ENCODE assay signal across 23 cellular contexts in genomic region chr10:100037758-100038315, GRCh38. TPM values are rescaled to one million over a fixed set of nuclear protein-coding genes. Genes with fewer than 3 reads are reported as not detected.
A peak's percentile ranks its signal among the peaks of the same experiment; 100 is the strongest.
DNase-seq lines count a peak whose midpoint lies in the region; ATAC-seq, FAIRE-seq and TF ChIP-seq lines count a peak whose summit lies in the region.
"Had no signal": no experiment of that assay in that cellular context is flagged by ENCODE, and none has a peak within 500 bp of the region (broad histone marks: within the 10 kb centered on the region; RNA-seq: fewer than 3 reads in every experiment).

No MANE protein-coding gene starts in this region.

- 74 to 81% methylated on average over 5 of the region's 5 CpGs for WGBS in aorta, 2 donors

- intact Hi-C loops in OCI-LY7 (cut with micrococcal nuclease; ENCODE audit: unreplicated experiment) (no loop called here), endothelial cell of umbilical vein (cut with micrococcal nuclease) (no loop called here), aorta (cut with DNase I) (no loop called here)

- H3K27me3 Mint-ChIP-seq in GM23338 (ENCODE audit: insufficient read depth, low read depth, poor library complexity) = peaks cover 3% of the 10 kb centered on the region
- H3K27me3 Mint-ChIP-seq in glutamatergic neuron (ENCODE audit: unreplicated experiment) = peaks cover 5% of the 10 kb centered on the region
- H3K27me3 Mint-ChIP-seq in osteocyte (ENCODE audit: unreplicated experiment) = no peaks in the 10 kb centered on the region
- H3K27me3 Mint-ChIP-seq: dendritic cell treated with granulocyte-macrophage colony-stimulating factor and Interleukin-4, amounts not matched to agents 40 ng/mL and 50 ng/mL, for 4 days had no signal

- in situ Hi-C loops in GM13976 (cut with MboI; ENCODE audit: low sequenced_read_pairs, unreplicated experiment) = no loop called here

- TF ChIP-seq POLR2A in endothelial cell of umbilical vein (IDR thresholded peaks at IDR 0.05; ENCODE audit: low read depth, low read length) = no peak

- H2AFZ ChIP-seq in GM23338 (peak overlapping the region; percentile 88; the same call in 1 of the 2 replicates), OCI-LY7 (ENCODE audit: low read length) (peak overlapping the region; percentile 77), endothelial cell of umbilical vein (ENCODE audit: low read depth, low read length) (no peak overlapping the region)

- peaks cover 4% of the 10 kb centered on the region; the same call in 2 of the 3 replicates for H3K36me3 Mint-ChIP-seq in GM23338 (ENCODE audit: low read depth)
- no peaks in the 10 kb centered on the region for H3K36me3 Mint-ChIP-seq in glutamatergic neuron (ENCODE audit: unreplicated experiment)
- H3K36me3 Mint-ChIP-seq in osteocyte (ENCODE audit: unreplicated experiment) = no peaks in the 10 kb centered on the region

- TF ChIP-seq CTCF in GM23338 (conservative IDR thresholded peaks at IDR 0.05; ENCODE audit: low read depth in 2 of 2) (no peak), OCI-LY7 (conservative IDR thresholded peaks at IDR 0.05; ENCODE audit: low read length) (no peak), endothelial cell of umbilical vein (IDR thresholded peaks at IDR 0.05; ENCODE audit: extremely low read depth in 1 of 2, insufficient read depth in 1 of 2, low read depth in 1 of 2, low read length in 2 of 2) (no peak), glutamatergic neuron (IDR thresholded peaks at IDR 0.05; ENCODE audit: partially characterized antibody, unreplicated experiment) (no peak), GM13976 (IDR thresholded peaks at IDR 0.05; ENCODE audit: borderline replicate concordance, control extremely low read depth, extremely low read depth, insufficient read depth, missing control alignments) (no peak), osteocyte (IDR thresholded peaks at IDR 0.05) (no peak)

- POLR2A ChIA-PET in OCI-LY7 (lab: Charles Lee) (interaction anchor here (0.6 to 1.1 kb wide), 5 partner anchors 15 to 625 kb away, joined by 3 to 6 read pairs (median 3); no protein-coding TSS in a partner anchor), endothelial cell of umbilical vein (lab: Charles Lee) (no interaction called here)

- H3K79me2 ChIP-seq in GM23338 (replicated peaks; ENCODE audit: insufficient read depth) = no peaks in the 10 kb centered on the region
- H3K79me2 ChIP-seq in OCI-LY7 (ENCODE audit: insufficient read depth, low read depth, low read length) = no peaks in the 10 kb centered on the region
- H3K79me2 ChIP-seq in endothelial cell of umbilical vein (ENCODE audit: control insufficient read depth, insufficient read depth, low read length) = no peaks in the 10 kb centered on the region

- H3K9me2 ChIP-seq in GM23338 (ENCODE audit: insufficient read depth) (no peaks in the 10 kb centered on the region), OCI-LY7 (ENCODE audit: insufficient read depth, low read length) (no peaks in the 10 kb centered on the region)

- no peak overlapping the region for H3K4me3 Mint-ChIP-seq in GM23338
- no peak overlapping the region for H3K4me3 Mint-ChIP-seq in glutamatergic neuron (ENCODE audit: unreplicated experiment)
- H3K4me3 Mint-ChIP-seq in osteocyte (ENCODE audit: unreplicated experiment) = no peak overlapping the region
- H3K4me3 Mint-ChIP-seq: activated naive CD8-positive, alpha-beta T cell treated with anti-CD3 and anti-CD28 coated beads, Interleukin-2, amount 50 U/mL, for 24 hours; dendritic cell treated with granulocyte-macrophage colony-stimulating factor and Interleukin-4, amounts not matched to agents 40 ng/mL and 50 ng/mL, for 4 days; neural crest cell had no signal

- H3K9ac ChIP-seq in endothelial cell of umbilical vein (replicated peaks; ENCODE audit: extremely low read depth, insufficient read depth, low read length) (no peak overlapping the region), mucosa of rectum (ENCODE audit: low read depth in 1 of 2, low read length in 2 of 2) (no peak overlapping the region)

- dilution Hi-C loops in endothelial cell of umbilical vein (cut with MboI; ENCODE audit: extremely low pct_ligation_motif_present, low sequenced_read_pairs) = no loop called here

- H3K9me3 Mint-ChIP-seq in GM23338 (peaks cover 4% of the 10 kb centered on the region; the same call in 2 of the 3 replicates), glutamatergic neuron (ENCODE audit: unreplicated experiment) (no peaks in the 10 kb centered on the region), osteocyte (ENCODE audit: unreplicated experiment) (no peaks in the 10 kb centered on the region)
- H3K9me3 Mint-ChIP-seq: activated naive CD8-positive, alpha-beta T cell treated with anti-CD3 and anti-CD28 coated beads, Interleukin-2, amount 50 U/mL, for 24 hours; dendritic cell treated with granulocyte-macrophage colony-stimulating factor and Interleukin-4, amounts not matched to agents 40 ng/mL and 50 ng/mL, for 4 days; neural crest cell had no signal

- no TSS peak for BruUV-seq in OCI-LY7 (replicated peaks; lab: Mats Ljungman, UMichigan)
- BruUV-seq in endothelial cell of umbilical vein (replicated peaks; lab: Mats Ljungman, UMichigan) = no TSS peak

- no peak for FAIRE-seq in endothelial cell of umbilical vein (lab: Jason Lieb, UNC)

- no peak overlapping the region for H3K4me3 ChIP-seq in GM23338
- no peak overlapping the region for H3K4me3 ChIP-seq in OCI-LY7 (ENCODE audit: low read depth, low read length, poor library complexity, severe bottlenecking)
- H3K4me3 ChIP-seq in endothelial cell of umbilical vein (replicated peaks in 1 of 3; ENCODE audit: insufficient read depth in 1 of 3, low read depth in 1 of 3, low read length in 3 of 3) = no peak overlapping the region
- H3K4me3 ChIP-seq in mucosa of rectum (ENCODE audit: low read length in 2 of 2) = no peak overlapping the region
- no peak overlapping the region for H3K4me3 ChIP-seq in aorta (ENCODE audit: low read length in 2 of 2)
- H3K4me3 ChIP-seq: smooth muscle cell, stomach had no signal

- H3K9me3 ChIP-seq in OCI-LY7 (ENCODE audit: low read length) = peaks cover 13% of the 10 kb centered on the region; the same call in 1 of the 2 replicates
- no peaks in the 10 kb centered on the region for H3K9me3 ChIP-seq in endothelial cell of umbilical vein (replicated peaks; ENCODE audit: control insufficient read depth, insufficient read depth, low read length)
- no peaks in the 10 kb centered on the region for H3K9me3 ChIP-seq in mucosa of rectum (ENCODE audit: control insufficient read depth in 2 of 2, low read length in 2 of 2)
- H3K9me3 ChIP-seq in aorta (ENCODE audit: control insufficient read depth, low read length) = no peaks in the 10 kb centered on the region
- H3K9me3 ChIP-seq: stomach had no signal

- no peak overlapping the region for H3K27ac ChIP-seq in GM23338 (ENCODE audit: low read depth)
- H3K27ac ChIP-seq in OCI-LY7 (ENCODE audit: low read depth, low read length, poor library complexity, severe bottlenecking) = no peak overlapping the region
- H3K27ac ChIP-seq in endothelial cell of umbilical vein (ENCODE audit: insufficient read depth, low read depth, low read length) = no peak overlapping the region
- peak overlapping the region; percentile 54 to 55 for H3K27ac ChIP-seq in mucosa of rectum (ENCODE audit: low read depth in 2 of 2, low read length in 2 of 2)
- H3K27ac ChIP-seq in aorta (ENCODE audit: low read depth in 1 of 2, low read length in 2 of 2) = no peak overlapping the region

- H3K4me1 ChIP-seq in GM23338 (ENCODE audit: insufficient read depth) = peaks cover 18% of the 10 kb centered on the region; the same call in 1 of the 2 replicates
- peaks cover 31% of the 10 kb centered on the region for H3K4me1 ChIP-seq in OCI-LY7 (ENCODE audit: insufficient read depth, low read length, poor library complexity, severe bottlenecking)
- H3K4me1 ChIP-seq in endothelial cell of umbilical vein (ENCODE audit: control insufficient read depth, extremely low read depth, insufficient read depth, low read length) = peaks cover 6% of the 10 kb centered on the region
- peaks cover 11 to 15% of the 10 kb centered on the region in 2 donors for H3K4me1 ChIP-seq in mucosa of rectum (ENCODE audit: control insufficient read depth in 2 of 2, insufficient read depth in 2 of 2, low read length in 2 of 2)
- no peaks in the 10 kb centered on the region for H3K4me1 ChIP-seq in aorta (ENCODE audit: control insufficient read depth in 1 of 2, insufficient read depth in 2 of 2, low read length in 2 of 2)

- no peaks in the 10 kb centered on the region for H3F3A ChIP-seq in GM23338 (replicated peaks; ENCODE audit: low read depth)

- H3K4me1 Mint-ChIP-seq in GM23338 (peaks cover 14% of the 10 kb centered on the region), glutamatergic neuron (ENCODE audit: low read depth, unreplicated experiment) (no peaks in the 10 kb centered on the region), osteocyte (ENCODE audit: unreplicated experiment) (peaks cover 20% of the 10 kb centered on the region)
- H3K4me1 Mint-ChIP-seq: activated naive CD8-positive, alpha-beta T cell treated with anti-CD3 and anti-CD28 coated beads, Interleukin-2, amount 50 U/mL, for 24 hours; neural crest cell had no signal

- H3K36me3 ChIP-seq in GM23338 (ENCODE audit: insufficient read depth) (no peaks in the 10 kb centered on the region), OCI-LY7 (ENCODE audit: insufficient read depth, low read length) (no peaks in the 10 kb centered on the region; the same call in 1 of the 2 replicates), endothelial cell of umbilical vein (ENCODE audit: control insufficient read depth in 2 of 2, extremely low read depth in 1 of 2, insufficient read depth in 2 of 2, low read length in 2 of 2) (no peaks in the 10 kb centered on the region), mucosa of rectum (ENCODE audit: control insufficient read depth in 2 of 2, insufficient read depth in 2 of 2, low read length in 2 of 2) (no peaks in the 10 kb centered on the region), aorta (ENCODE audit: control insufficient read depth in 1 of 2, insufficient read depth in 2 of 2, low read length in 1 of 2) (no peaks in the 10 kb centered on the region)
- H3K36me3 ChIP-seq: stomach had no signal

- H4K20me1 ChIP-seq in GM23338 (replicated peaks; ENCODE audit: insufficient read depth) (no peaks in the 10 kb centered on the region), OCI-LY7 (ENCODE audit: insufficient read depth, low read length) (no peaks in the 10 kb centered on the region), endothelial cell of umbilical vein (replicated peaks; ENCODE audit: control insufficient read depth, extremely low read depth, insufficient read depth, low read length) (no peaks in the 10 kb centered on the region)

- no peak overlapping the region for H3K27ac Mint-ChIP-seq in GM23338
- no peak overlapping the region for H3K27ac Mint-ChIP-seq in glutamatergic neuron (ENCODE audit: unreplicated experiment)
- H3K27ac Mint-ChIP-seq in osteocyte (ENCODE audit: unreplicated experiment) = no peak overlapping the region
- H3K27ac Mint-ChIP-seq: activated naive CD8-positive, alpha-beta T cell treated with anti-CD3 and anti-CD28 coated beads, Interleukin-2, amount 50 U/mL, for 24 hours; dendritic cell treated with granulocyte-macrophage colony-stimulating factor and Interleukin-4, amounts not matched to agents 40 ng/mL and 50 ng/mL, for 4 days had no signal

- CTCF ChIA-PET in OCI-LY7 (lab: Charles Lee; ENCODE audit: unreplicated experiment) (interaction anchor here (1.1 kb wide), 1 partner anchor 11 kb away, joined by 3 read pairs; no protein-coding TSS in a partner anchor), endothelial cell of umbilical vein (lab: Charles Lee) (interaction anchor here (0.9 to 3.5 kb wide), 4 partner anchors 8 to 192 kb away, joined by 3 to 12 read pairs (median 6); partner anchors contain the start of gene DNMBP)

- DNase-seq in GM23338 (ENCODE audit: low spot score) (no peak), OCI-LY7 (ENCODE audit: low spot score) (no peak), endothelial cell of umbilical vein (ENCODE audit: low read depth, low spot score) (no peak), aorta (no peak), glutamatergic neuron (no peak), GM13976 (ENCODE audit: low spot score) (no peak), osteocyte (ENCODE audit: extremely low spot score, unreplicated experiment) (no peak)
- DNase-seq: activated CD4-positive, alpha-beta T cell treated with anti-CD3 and anti-CD28 coated beads for 4 hours; activated naive CD8-positive, alpha-beta T cell treated with anti-CD3 and anti-CD28 coated beads, Interleukin-2, amount 50 U/mL, for 24 hours; AML-193; foreskin melanocyte; NCI-H1105 treated with DMSO at 0.1 percent for 48 hours; NCI-H524; SHP77 treated with DMSO at 0.1 percent for 48 hours; stimulated activated CD4-positive, alpha-beta T cell treated with anti-CD3 and anti-CD28 coated beads, Interleukin-4, amount 100 ng/mL, for 1 hour; stomach; T-helper 1 cell had no signal

- ATAC-seq in GM23338 (no peak), aorta (ENCODE audit: low FRiP score) (no peak)
- ATAC-seq: activated naive CD8-positive, alpha-beta T cell treated with anti-CD3 and anti-CD28 coated beads, Interleukin-2, amount 50 U/mL, for 24 hours had no signal

- H3K9me1 ChIP-seq in endothelial cell of umbilical vein (replicated peaks; ENCODE audit: control insufficient read depth, extremely low read depth, insufficient read depth, low read length) = no peaks in the 10 kb centered on the region

- H3K4me2 ChIP-seq in GM23338 = no peak overlapping the region
- H3K4me2 ChIP-seq in OCI-LY7 (ENCODE audit: low read length) = no peak overlapping the region
- no peak overlapping the region for H3K4me2 ChIP-seq in endothelial cell of umbilical vein (ENCODE audit: insufficient read depth, low read length)
- H3K4me2 ChIP-seq: smooth muscle cell had no signal

- no peaks in the 10 kb centered on the region for H3K27me3 ChIP-seq in GM23338 (ENCODE audit: insufficient read depth)
- no peaks in the 10 kb centered on the region for H3K27me3 ChIP-seq in endothelial cell of umbilical vein (ENCODE audit: control insufficient read depth in 2 of 2, insufficient read depth in 2 of 2, low read length in 2 of 2)
- no peaks in the 10 kb centered on the region for H3K27me3 ChIP-seq in mucosa of rectum (ENCODE audit: control insufficient read depth in 2 of 2, insufficient read depth in 2 of 2, low read length in 2 of 2)
- no peaks in the 10 kb centered on the region for H3K27me3 ChIP-seq in aorta (ENCODE audit: control insufficient read depth in 1 of 2, insufficient read depth in 2 of 2, low read length in 1 of 2)
- H3K27me3 ChIP-seq: stomach had no signal

RNA-seq across cellular contexts. Expression of gene DNMBP, which starts 28.1 kb away (rescaled TPM):
- 25.7 and 31.2 TPM in 2 replicates for total RNA-seq in GM23338 (2014; rRNA removed; shearing (Covaris generic))
- 13.4 and 13.5 TPM in 2 replicates for polyA plus RNA-seq in GM23338 (2016; fragmentation: Nextera tagmentation; extraction: Ambion mirVana)
- total RNA-seq in OCI-LY7 (2014; rRNA removed; shearing (Covaris generic)) = 24.2 and 27.0 TPM in 2 replicates
- total RNA-seq in OCI-LY7 (2022) = 36.2 and 39.6 TPM in 2 replicates
- 53.4 and 56.1 TPM in 2 replicates for total RNA-seq in endothelial cell of umbilical vein
- 28.0 and 32.0 TPM in 2 replicates for polyA plus RNA-seq in endothelial cell of umbilical vein
- 38.1 and 46.2 TPM in 2 replicates for polyA plus RNA-seq in endothelial cell of umbilical vein (2011; cell fraction: cytosol; rRNA removed)
- polyA plus RNA-seq in endothelial cell of umbilical vein (2011; cell fraction: nucleus; rRNA removed) = 99.9 and 110 TPM in 2 replicates
- 32.2 and 38.9 TPM in 2 replicates for polyA plus RNA-seq in endothelial cell of umbilical vein (2012)
- 45.9 and 49.5 TPM in 2 replicates for polyA minus RNA-seq in endothelial cell of umbilical vein
- polyA minus RNA-seq in endothelial cell of umbilical vein (2011; cell fraction: cytosol; rRNA and poly(A)+ RNA removed) = 5.4 TPM
- polyA minus RNA-seq in endothelial cell of umbilical vein (2011; cell fraction: nucleus; rRNA and poly(A)+ RNA removed) = 72.5 and 97.0 TPM in 2 replicates
- 10 to 100 TPM; 13.4 to 23.9 TPM for total RNA-seq in aorta
- 1 to 10 TPM; 5.5 to 8.9 TPM for polyA plus RNA-seq in aorta
- total RNA-seq in glutamatergic neuron (ENCODE audit: unreplicated experiment) = 9.5 TPM
- 16.2 and 17.5 TPM in 2 replicates for total RNA-seq in osteocyte

RNA-seq across cellular contexts. Expression of gene CPN1, which starts 43.8 kb away (rescaled TPM):
- not detected in 2 replicates for total RNA-seq in GM23338 (2014; rRNA removed; shearing (Covaris generic))
- 0.32 TPM in 1 of 2 replicates, not detected in the other for polyA plus RNA-seq in GM23338 (2016; fragmentation: Nextera tagmentation; extraction: Ambion mirVana)
- total RNA-seq in OCI-LY7 (2014; rRNA removed; shearing (Covaris generic)) = not detected in 2 replicates
- not detected in 2 replicates for total RNA-seq in OCI-LY7 (2022)
- total RNA-seq in endothelial cell of umbilical vein = not detected in 2 replicates
- not detected in 2 replicates for polyA plus RNA-seq in endothelial cell of umbilical vein
- not detected in 2 replicates for polyA plus RNA-seq in endothelial cell of umbilical vein (2011; cell fraction: cytosol; rRNA removed)
- polyA plus RNA-seq in endothelial cell of umbilical vein (2011; cell fraction: nucleus; rRNA removed) = not detected in 2 replicates
- polyA plus RNA-seq in endothelial cell of umbilical vein (2012) = not detected in 2 replicates
- polyA minus RNA-seq in endothelial cell of umbilical vein = 0.15 TPM in 1 of 2 replicates, not detected in the other
- not detected for polyA minus RNA-seq in endothelial cell of umbilical vein (2011; cell fraction: cytosol; rRNA and poly(A)+ RNA removed)
- polyA minus RNA-seq in endothelial cell of umbilical vein (2011; cell fraction: nucleus; rRNA and poly(A)+ RNA removed) = not detected in 2 replicates
- not detected for total RNA-seq in aorta
- not detected for polyA plus RNA-seq in aorta
- total RNA-seq in glutamatergic neuron (ENCODE audit: unreplicated experiment) = not detected
- total RNA-seq in osteocyte = not detected in 2 replicates
- total RNA-seq: neural crest cell, pulmonary artery endothelial cell, smooth muscle cell, stomach, ureter had no signal
- polyA plus RNA-seq: smooth muscle cell, stomach had no signal

Comparison
In these comparisons a context has a peak if more than half of its experiments do, and no peak if none do; other contexts are left out.
1. H3K27ac ChIP-seq: peak in mucosa of rectum (2 of 2); none in GM23338 (single experiment), OCI-LY7 (single experiment), endothelial cell of umbilical vein (single experiment) and aorta (0 of 2).